ENCODE assay signal across 23 cellular contexts in the genomic region with DNA sequence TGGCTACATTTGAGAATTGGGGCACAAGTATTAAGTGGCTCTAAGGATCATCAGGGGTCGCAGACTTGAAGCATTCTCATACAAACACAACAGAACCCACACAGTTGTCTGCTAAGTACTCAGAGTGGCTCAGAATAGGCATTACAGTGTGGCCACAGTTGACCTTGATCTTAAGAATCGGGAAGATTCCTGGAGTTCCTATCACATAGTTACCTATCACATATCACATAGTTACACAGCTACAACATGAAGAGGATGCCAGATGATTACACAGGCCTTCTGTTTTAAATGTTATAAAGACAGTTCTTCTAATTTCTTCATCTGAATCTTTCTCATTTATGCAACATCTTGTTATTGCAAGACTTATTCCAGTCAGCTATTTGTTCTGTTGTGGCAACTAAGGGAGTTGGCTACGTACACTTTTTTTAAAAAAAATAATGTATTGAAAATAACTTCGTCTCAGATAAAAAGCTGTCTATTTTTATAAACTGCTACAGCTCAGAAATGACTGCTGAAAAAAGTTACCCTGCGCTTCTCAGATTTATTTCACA.
DNase-seq lines count a peak whose midpoint lies in the region; ATAC-seq and TF ChIP-seq lines count a peak whose summit lies in the region.
"Had no signal": no experiment of that assay in that cellular context is flagged by ENCODE, and none has a peak within 500 bp of the region (broad histone marks: within the 10 kb centered on the region; RNA-seq: fewer than 3 reads in every experiment).

No MANE protein-coding gene starts in this region.

- TF ChIP-seq POLR2A in upper lobe of left lung (IDR thresholded peaks at IDR 0.05): no peak

- no peak overlapping the region for H3K4ac ChIP-seq in mesendoderm (ENCODE audit: low read depth, low read length)

- H4K5ac ChIP-seq in mesendoderm (ENCODE audit: low read length): no peak overlapping the region

- no peaks in the 10 kb centered on the region for H3K79me2 ChIP-seq in mesendoderm (ENCODE audit: control insufficient read depth, insufficient read depth, low read length)

- no CpG with 5 or more reads among the region's 5 CpGs for WGBS in mesendoderm (ENCODE audit: extremely low coverage, insufficient coverage, low lambda C conversion rate)
- WGBS in upper lobe of left lung, 2 donors: 59 to 61% methylated on average over 5 of the region's 5 CpGs

- no peak overlapping the region for H3K56ac ChIP-seq in mesendoderm (ENCODE audit: low read length)

- H3K36me3 ChIP-seq in cardiac muscle cell (peaks cover 28% of the 10 kb centered on the region), mesendoderm (ENCODE audit: control insufficient read depth, insufficient read depth, low read length) (no peaks in the 10 kb centered on the region), upper lobe of left lung (peaks cover 3 to 65% (median 11%) of the 10 kb centered on the region in 4 donors)

- H3K9me3 ChIP-seq in cardiac muscle cell (ENCODE audit: low read depth): no peaks in the 10 kb centered on the region
- H3K9me3 ChIP-seq in upper lobe of left lung: no peaks in the 10 kb centered on the region
- H3K9me3 ChIP-seq: gastrocnemius medialis, testis had no signal

- TF ChIP-seq CTCF in cardiac muscle cell (IDR thresholded peaks at IDR 0.05; ENCODE audit: low read depth, low read length): no peak
- no peak for TF ChIP-seq CTCF in upper lobe of left lung (IDR thresholded peaks at IDR 0.05)

- no peak overlapping the region for H2AK5ac ChIP-seq in mesendoderm (ENCODE audit: low read length)

- H3K23ac ChIP-seq in mesendoderm (ENCODE audit: low read length): no peak overlapping the region

- peak overlapping the region; percentile 61 for H3K27ac ChIP-seq in cardiac muscle cell
- H3K27ac ChIP-seq in mesendoderm (ENCODE audit: low read depth, low read length): no peak overlapping the region
- peak overlapping the region in 1 of 4 donors; percentile 24 for H3K27ac ChIP-seq in upper lobe of left lung
- H3K27ac ChIP-seq: KMS-11, PC-9, skin epidermis had no signal

- peaks cover 20% of the 10 kb centered on the region for H3K4me1 ChIP-seq in cardiac muscle cell (ENCODE audit: low read depth)
- H3K4me1 ChIP-seq in mesendoderm (ENCODE audit: control insufficient read depth, low read depth, low read length): no peaks in the 10 kb centered on the region
- peaks cover 0 to 19% (median 4%) of the 10 kb centered on the region in 4 donors for H3K4me1 ChIP-seq in upper lobe of left lung
- H3K4me1 ChIP-seq: testis had no signal

- H2BK120ac ChIP-seq in mesendoderm (ENCODE audit: low read depth, low read length): no peak overlapping the region

- DNase-seq in amniotic epithelial cell (ENCODE audit: low read depth) (peak; percentile 84), cardiac muscle cell (ENCODE audit: low read depth in 1 of 2, low spot score in 1 of 2) (peak in 1 of 2 donors; percentile 40), mesendoderm (peak; percentile 13), upper lobe of left lung (no peak), NCI-H510A (lab: John Stamatoyannopoulos, UW) (no peak), SKM-1 (lab: John Stamatoyannopoulos, UW; ENCODE audit: unreplicated experiment) (no peak)
- DNase-seq: activated CD4-positive, CD25-positive, alpha-beta regulatory T cell treated with anti-CD3 and anti-CD28 coated beads, Interleukin-2, amount 50 U/mL, for 72 hours; activated naive CD4-positive, alpha-beta T cell treated with Interleukin-2 at 50 U/mL for 16 hours; activated T-cell treated with anti-CD3 and anti-CD28 coated beads, Interleukin-2, amount 50 U/mL, for 24 hours; aorta; DND-41; gastrocnemius medialis; NCI-H1694; nephron progenitor cell; PC-9; posterior cingulate gyrus; SIG-M5; stimulated activated CD4-positive, alpha-beta T cell treated with anti-CD3 and anti-CD28 coated beads, Interleukin-2, amount 100 ng/mL, for 24 hours; stimulated activated naive B cell treated with anti-CD40 and anti-IgM and Interleukin-4, amounts not matched to agents 10 μg/mL and 1 μg/mL and 100 μg/mL, for 72 hours; testis had no signal

- H2BK15ac ChIP-seq in mesendoderm (replicated peaks; ENCODE audit: low read depth): no peak overlapping the region

- no peak overlapping the region for H4K8ac ChIP-seq in mesendoderm (ENCODE audit: low read depth, low read length)

- no peak overlapping the region for H2BK5ac ChIP-seq in mesendoderm (ENCODE audit: low read length)

- no peaks in the 10 kb centered on the region for H3K27me3 ChIP-seq in cardiac muscle cell
- H3K27me3 ChIP-seq in mesendoderm (ENCODE audit: insufficient read depth, low read length, poor library complexity): no peaks in the 10 kb centered on the region
- no peaks in the 10 kb centered on the region for H3K27me3 ChIP-seq in upper lobe of left lung
- H3K27me3 ChIP-seq: gastrocnemius medialis, testis had no signal

- H3K4me2 ChIP-seq in mesendoderm (ENCODE audit: low read length): no peak overlapping the region
- H3K4me2 ChIP-seq: KMS-11, PC-9 had no signal

- no peaks in the 10 kb centered on the region for H3K79me1 ChIP-seq in mesendoderm (ENCODE audit: low read length)

- no peak overlapping the region for H3K9ac ChIP-seq in mesendoderm (ENCODE audit: low read length)
- H3K9ac ChIP-seq: KMS-11 had no signal

- H3K4me3 ChIP-seq in cardiac muscle cell: no peak overlapping the region
- no peak overlapping the region for H3K4me3 ChIP-seq in mesendoderm (ENCODE audit: low read length)
- H3K4me3 ChIP-seq in upper lobe of left lung: no peak overlapping the region
- H3K4me3 ChIP-seq: gastrocnemius medialis, PC-9, skin epidermis, testis had no signal

- TF ChIP-seq EP300 in upper lobe of left lung (IDR thresholded peaks at IDR 0.05): no peak

- ATAC-seq in upper lobe of left lung (ENCODE audit: low FRiP score in 2 of 2) (peak; percentile 57 to 61), GM18868 (IDR thresholded peaks at IDR 0.05; ENCODE audit: unreplicated experiment) (no peak)
- ATAC-seq: stimulated activated naive B cell treated with anti-CD40 and anti-IgM and Interleukin-4, amounts not matched to agents 10 μg/mL and 1 μg/mL and 100 μg/mL, for 72 hours had no signal

- H3K18ac ChIP-seq in mesendoderm (ENCODE audit: low read length): no peak overlapping the region

Comparison
In these comparisons a context has a peak if more than half of its experiments do, and no peak if none do; other contexts are left out.
1. DNase-seq: peak in amniotic epithelial cell (single experiment) and mesendoderm (single experiment); none in upper lobe of left lung (0 of 2), NCI-H510A (single experiment) and SKM-1 (single experiment).